10 cellular contexts compared by ENCODE assay signal in genomic region chr20:17281478-17281877, GRCh38. TPM values are rescaled to one million over a fixed set of nuclear protein-coding genes. Genes with fewer than 3 reads are reported as not detected.
DNase-seq lines count a peak whose midpoint lies in the region; ATAC-seq and TF ChIP-seq lines count a peak whose summit lies in the region.
"Had no signal": no experiment of that assay in that cellular context is flagged by ENCODE, and none has a peak within 500 bp of the region (broad histone marks: within the 10 kb centered on the region; RNA-seq: fewer than 3 reads in every experiment).

No MANE protein-coding gene starts in this region.

- H3K4me1 ChIP-seq in lower lobe of right lung: no peaks in the 10 kb centered on the region

- CTCF ChIA-PET in RWPE1 (lab: Yijun Ruan, JAX): no interaction called here

- H3K4me3 ChIP-seq in WI38 (ENCODE audit: low read depth, low read length) (no peak overlapping the region), lower lobe of right lung (no peak overlapping the region)

- peak; percentile 37 for TF ChIP-seq CTCF in WI38 (IDR thresholded peaks at IDR 0.05; ENCODE audit: low read depth, low read length)
- TF ChIP-seq CTCF in lower lobe of right lung (IDR thresholded peaks at IDR 0.05): peak; percentile 35
- no peak for TF ChIP-seq CTCF in RWPE1 (conservative IDR thresholded peaks at IDR 0.05; ENCODE audit: low read depth)

- no peak overlapping the region for H3K27ac ChIP-seq in lower lobe of right lung
- H3K27ac ChIP-seq in RWPE1: no peak overlapping the region

- H3K9me3 ChIP-seq in lower lobe of right lung: no peaks in the 10 kb centered on the region

- no peaks in the 10 kb centered on the region for H3K27me3 ChIP-seq in lower lobe of right lung (ENCODE audit: low read depth)

- intact Hi-C loops in lower lobe of right lung (cut with DNase I): no loop called here

- H3K36me3 ChIP-seq in lower lobe of right lung: no peaks in the 10 kb centered on the region

- POLR2A ChIA-PET in RWPE1 (lab: Yijun Ruan, JAX; ENCODE audit: low non-redundant PET): no interaction called here

- DNase-seq in DMS153 (lab: John Stamatoyannopoulos, UW) (peak; percentile 15), DMS153 treated with DMSO at 0.1 percent for 48 hours (lab: John Stamatoyannopoulos, UW; ENCODE audit: unreplicated experiment) (no peak), HK-2 (ENCODE audit: unreplicated experiment) (peak; percentile 44), lower lobe of right lung (no peak), NCI-H2107 treated with DMSO at 0.1 percent for 48 hours (lab: John Stamatoyannopoulos, UW; ENCODE audit: unreplicated experiment) (no peak), RWPE1 (ENCODE audit: low spot score) (no peak)
- DNase-seq: naive thymus-derived CD4-positive, alpha-beta T cell had no signal

- peak in 1 of 2 donors; percentile 48 for ATAC-seq in lower lobe of right lung
- ATAC-seq in HG03175 (IDR thresholded peaks at IDR 0.05; ENCODE audit: unreplicated experiment): no peak
- ATAC-seq: activated naive CD4-positive, alpha-beta T cell treated with anti-CD3 and anti-CD28 coated beads, Interleukin-2, amount 50 U/mL, for 72 hours; naive thymus-derived CD4-positive, alpha-beta T cell had no signal

RNA-seq across cellular contexts. Expression of gene PCSK2, which starts 54.6 kb away (rescaled TPM):
- 38.8 TPM for total RNA-seq in lower lobe of right lung
- total RNA-seq: activated naive CD4-positive, alpha-beta T cell treated with anti-CD3 and anti-CD28 coated beads, Interleukin-2, amount 50 U/mL, for 72 hours; naive thymus-derived CD4-positive, alpha-beta T cell had no signal

Comparison
In these comparisons a context has a peak if more than half of its experiments do, and no peak if none do; other contexts are left out.
1. DNase-seq: peak in DMS153 (single experiment) and HK-2 (single experiment); none in DMS153 treated with DMSO at 0.1 percent for 48 hours (single experiment), lower lobe of right lung (single experiment), NCI-H2107 treated with DMSO at 0.1 percent for 48 hours (single experiment) and RWPE1 (single experiment).